ENCODE assay signal across 1 cellular context in genomic region chr12:6470375-6471163, GRCh38.
TF ChIP-seq lines count a peak whose summit lies in the region.

Gene VAMP1 (minus strand): TSS chr12:6470677. CDS start chr12:6470531, 146 bp downstream.

TF ChIP-seq in HepG2, 621 proteins besides CTCF, POLR2A, EP300 and RAD21 (continued from another document):
- no peak for TF ChIP-seq TRIM22 (IDR thresholded peaks at IDR 0.05)
- TF ChIP-seq TRAFD1 (CRISPR knock-in tag; IDR thresholded peaks at IDR 0.05; ENCODE audit: borderline replicate concordance) = no peak
- TF ChIP-seq IKZF5 (CRISPR knock-in tag; IDR thresholded peaks at IDR 0.05) = peak; percentile 86
- TF ChIP-seq ZNF670 (CRISPR knock-in tag; IDR thresholded peaks at IDR 0.05; ENCODE audit: borderline replicate concordance) = peak; percentile 66; the same call in 1 of the 2 replicates
- peak; percentile 49; the same call in 1 of the 2 replicates for TF ChIP-seq FOXA3 (CRISPR knock-in tag; IDR thresholded peaks at IDR 0.05)
- TF ChIP-seq STAT5B (CRISPR knock-in tag; IDR thresholded peaks at IDR 0.05) = 0 out of 2 replicates have a peak, but pooled peaks have one; percentile 71
- peak; percentile 52; the same call in 1 of the 2 replicates for TF ChIP-seq FOXJ3 (CRISPR knock-in tag; IDR thresholded peaks at IDR 0.05; ENCODE audit: borderline replicate concordance)
- no peak for TF ChIP-seq ZNF740 (CRISPR knock-in tag; IDR thresholded peaks at IDR 0.05)
- TF ChIP-seq SAP130 (CRISPR knock-in tag; IDR thresholded peaks at IDR 0.05; ENCODE audit: low read depth) = peak; percentile 88
- TF ChIP-seq CBX5 (CRISPR knock-in tag; IDR thresholded peaks at IDR 0.05; ENCODE audit: borderline replicate concordance) = peak; percentile 61; the same call in 1 of the 2 replicates
- TF ChIP-seq FOXK1 (CRISPR knock-in tag; IDR thresholded peaks at IDR 0.05; ENCODE audit: borderline replicate concordance, low read depth) = no peak; the same call in 1 of the 2 replicates
- no peak; the same call in 1 of the 2 replicates for TF ChIP-seq ZNF672 (CRISPR knock-in tag; IDR thresholded peaks at IDR 0.05)
- TF ChIP-seq ZMAT5 (CRISPR knock-in tag; IDR thresholded peaks at IDR 0.05; ENCODE audit: borderline replicate concordance, low read depth) = no peak
- TF ChIP-seq ZNF460 (CRISPR knock-in tag; IDR thresholded peaks at IDR 0.05; ENCODE audit: borderline replicate concordance) = no peak
- TF ChIP-seq CREB1 (IDR thresholded peaks at IDR 0.05) = peak; percentile 76
- peak; percentile 67; the same call in 1 of the 2 replicates for TF ChIP-seq CREB1 (CRISPR knock-in tag; IDR thresholded peaks at IDR 0.05)
- no peak for TF ChIP-seq ZNF567 (CRISPR knock-in tag; IDR thresholded peaks at IDR 0.05; ENCODE audit: borderline replicate concordance)
- peak; percentile 70; the same call in 1 of the 2 replicates for TF ChIP-seq MAX (IDR thresholded peaks at IDR 0.05)
- no peak for TF ChIP-seq ETS1 (CRISPR knock-in tag; IDR thresholded peaks at IDR 0.05)
- TF ChIP-seq ZNF615 (CRISPR knock-in tag; IDR thresholded peaks at IDR 0.05; ENCODE audit: borderline replicate concordance) = no peak
- 0 out of 2 replicates have a peak, but pooled peaks have one; percentile 19 for TF ChIP-seq RXRB (CRISPR knock-in tag; IDR thresholded peaks at IDR 0.05; ENCODE audit: borderline replicate concordance)
- TF ChIP-seq E2F2 (CRISPR knock-in tag; IDR thresholded peaks at IDR 0.05; ENCODE audit: borderline replicate concordance) = no peak
- TF ChIP-seq MAFG (CRISPR knock-in tag; IDR thresholded peaks at IDR 0.05) = no peak
- no peak for TF ChIP-seq ZBTB33 (CRISPR knock-in tag; IDR thresholded peaks at IDR 0.05)
- no peak for TF ChIP-seq CCAR2 (optimal IDR thresholded peaks at IDR 0.05; ENCODE audit: low read depth, low read length)
- no peak for TF ChIP-seq ZNF296 (CRISPR knock-in tag; conservative IDR thresholded peaks at IDR 0.05)
- no peak for TF ChIP-seq NPAS2 (CRISPR knock-in tag; IDR thresholded peaks at IDR 0.05; ENCODE audit: borderline replicate concordance)
- TF ChIP-seq ZNF570 (CRISPR knock-in tag; IDR thresholded peaks at IDR 0.05; ENCODE audit: borderline replicate concordance) = no peak
- TF ChIP-seq MAFK (conservative IDR thresholded peaks at IDR 0.05 in 1 of 2, IDR thresholded peaks at IDR 0.05 in 1 of 2; ENCODE audit: low read length in 2 of 2) = peak; percentile 34 to 37; a peak in 3 of 4 replicates
- TF ChIP-seq GMEB1 (CRISPR knock-in tag; IDR thresholded peaks at IDR 0.05; ENCODE audit: borderline replicate concordance) = peak; percentile 58; the same call in 1 of the 2 replicates
- TF ChIP-seq JARID2 (CRISPR knock-in tag; IDR thresholded peaks at IDR 0.05; ENCODE audit: insufficient replicate concordance) = peak; percentile 59
- TF ChIP-seq TBX3 (IDR thresholded peaks at IDR 0.05; ENCODE audit: borderline replicate concordance) = no peak
- TF ChIP-seq ZFP36L1 (CRISPR knock-in tag; IDR thresholded peaks at IDR 0.05) = peak; percentile 81; the same call in 1 of the 2 replicates
- peak; percentile 90 for TF ChIP-seq NFYB (CRISPR knock-in tag; IDR thresholded peaks at IDR 0.05)
- no peak for TF ChIP-seq ZUFSP (CRISPR knock-in tag; IDR thresholded peaks at IDR 0.05; ENCODE audit: borderline replicate concordance)
- no peak for TF ChIP-seq ZNF780A (CRISPR knock-in tag; IDR thresholded peaks at IDR 0.05)
